27 cellular contexts compared by ENCODE assay signal in the genomic region with DNA sequence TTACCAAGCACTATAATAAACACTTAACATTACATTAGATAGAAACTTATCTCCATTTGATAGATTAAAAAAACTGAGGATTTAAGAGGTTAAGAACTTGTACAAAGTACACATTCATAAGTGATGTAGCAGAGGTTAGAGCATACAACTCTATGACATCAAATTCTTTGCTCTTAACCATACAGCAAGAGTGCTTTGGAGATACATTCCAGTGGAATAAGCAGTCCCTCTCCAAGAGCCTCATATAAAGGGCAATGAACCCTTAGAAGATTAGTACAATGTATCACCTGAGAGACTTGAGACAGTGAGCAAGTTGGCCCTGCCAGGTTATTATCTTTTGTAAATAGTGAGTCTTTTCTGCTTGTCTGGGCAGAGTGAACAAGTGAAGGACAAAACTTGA.
"Had no signal": no experiment of that assay in that cellular context is flagged by ENCODE, and none has a peak within 500 bp of the region (broad histone marks: within the 10 kb centered on the region; RNA-seq: fewer than 3 reads in every experiment).

No MANE protein-coding gene starts in this region.

- H3K4me1 ChIP-seq: stomach, suprapubic skin, testis, thyroid gland, tibial artery, tibial nerve, transverse colon, upper lobe of left lung, upper lobe of right lung, uterus, vagina had no signal

- H3K27ac ChIP-seq: stomach, suprapubic skin, testis, thoracic aorta, thyroid gland, tibial artery, tibial nerve, transverse colon, upper lobe of left lung, upper lobe of right lung, uterus, vagina had no signal

- DNase-seq: stimulated activated CD4-positive, alpha-beta T cell treated with anti-CD3 and anti-CD28 coated beads, Interleukin-2, amount 100 ng/mL, for 48 hours; stimulated activated CD4-positive, alpha-beta T cell treated with anti-CD3 and anti-CD28 coated beads, Interleukin-4, amount 100 ng/mL, for 1 hour; stimulated activated CD4-positive, alpha-beta T cell treated with anti-CD3 and anti-CD28 coated beads, Interleukin-4, amount 100 ng/mL, for 24 hours; stimulated activated CD4-positive, alpha-beta T cell treated with anti-CD3 and anti-CD28 coated beads, Interleukin-4, amount 100 ng/mL, for 4 hours; stimulated activated CD8-positive, alpha-beta memory T cell treated with anti-CD3 and anti-CD28 coated beads, Interleukin-4, amount 100 ng/mL, for 48 hours; stimulated activated naive B cell treated with anti-CD40 and anti-IgM and Interleukin-4, amounts not matched to agents 10 μg/mL and 1 μg/mL and 100 μg/mL, for 72 hours; stimulated activated naive CD4-positive, alpha-beta T cell; stimulated activated naive CD4-positive, alpha-beta T cell treated with Interleukin-2 at 50 U/mL for 16 hours; stimulated activated naive CD8-positive, alpha-beta T cell treated with anti-CD3 and anti-CD28 coated beads, Interleukin-15, amount 100 ng/mL, for 72 hours; stimulated activated naive CD8-positive, alpha-beta T cell treated with anti-CD3 and anti-CD28 coated beads, Interleukin-15, Interleukin-2, amounts not matched to agents 100 U/mL and 50 U/mL, for 24 hours; stomach; substantia nigra; testis; thyroid gland; tibial artery; transverse colon; trophoblast cell; upper lobe of left lung; upper lobe of right lung; uterus had no signal

- H3K4me3 ChIP-seq: stomach, suprapubic skin, testis, thoracic aorta, thyroid gland, tibial artery, tibial nerve, transverse colon, upper lobe of left lung, upper lobe of right lung, uterus, vagina had no signal

- H3K36me3 ChIP-seq: stomach, suprapubic skin, thoracic aorta, thyroid gland, tibial artery, tibial nerve, transverse colon, upper lobe of left lung, upper lobe of right lung, uterus, vagina had no signal

- FAIRE-seq: urothelium cell line had no signal

- ATAC-seq: stimulated activated effector memory CD8-positive, alpha-beta T cell treated with anti-CD3 and anti-CD28 coated beads, Interleukin-12 subunit alpha, Interleukin-12 subunit beta, amount 100 ng/mL, for 72 hours; stimulated activated memory B cell treated with anti-CD40 and anti-IgM and Interleukin-4, amounts not matched to agents 10 μg/mL and 1 μg/mL and 100 μg/mL, for 72 hours; stimulated activated naive B cell treated with anti-CD40 and anti-IgM and Interleukin-4, amounts not matched to agents 10 μg/mL and 1 μg/mL and 100 μg/mL, for 72 hours; stimulated activated naive CD8-positive, alpha-beta T cell treated with anti-CD3 and anti-CD28 coated beads, Interleukin-15, amount 100 ng/mL, for 72 hours; stimulated activated naive CD8-positive, alpha-beta T cell treated with anti-CD3 and anti-CD28 coated beads, Interleukin-15, Interleukin-2, amounts not matched to agents 100 U/mL and 50 U/mL, for 24 hours; upper lobe of right lung had no signal

- H3K9me3 ChIP-seq: suprapubic skin, testis, thoracic aorta, thyroid gland, tibial artery, tibial nerve, transverse colon, upper lobe of right lung, uterus, vagina had no signal

- H3K27me3 ChIP-seq: stomach, suprapubic skin, testis, thyroid gland, tibial artery, tibial nerve, transverse colon, upper lobe of left lung, upper lobe of right lung, uterus, vagina had no signal
